In genomic region chr12:47316609-47317049, GRCh38 we compare ENCODE assay signal across 12 cellular contexts.
DNase-seq lines count a peak whose midpoint lies in the region; ATAC-seq, FAIRE-seq and TF ChIP-seq lines count a peak whose summit lies in the region.
"Had no signal": no experiment of that assay in that cellular context is flagged by ENCODE, and none has a peak within 500 bp of the region (broad histone marks: within the 10 kb centered on the region; RNA-seq: fewer than 3 reads in every experiment).

No MANE protein-coding gene starts in this region.

- peak overlapping the region in 6 of 10 donors; percentile 19 to 74 (median 52) for H3K4me3 Mint-ChIP-seq in naive thymus-derived CD4-positive, alpha-beta T cell
- H3K4me3 Mint-ChIP-seq: endodermal cell had no signal

- peaks cover 24 to 58% (median 50%) of the 10 kb centered on the region in 7 donors for H3K4me1 Mint-ChIP-seq in naive thymus-derived CD4-positive, alpha-beta T cell
- H3K4me1 Mint-ChIP-seq: endodermal cell had no signal

- H3K27me3 ChIP-seq in BLaER1 treated with 17β-estradiol and CSF1 and Interleukin-3, amounts not matched to agents 10 nM and 100 nM: no peaks in the 10 kb centered on the region
- no peaks in the 10 kb centered on the region for H3K27me3 ChIP-seq in naive thymus-derived CD4-positive, alpha-beta T cell (ENCODE audit: control insufficient read depth in 2 of 2, insufficient read depth in 2 of 2, low read length in 2 of 2)

- H3K4me1 ChIP-seq in BLaER1 treated with 17β-estradiol and CSF1 and Interleukin-3, amounts not matched to agents 10 nM and 100 nM: peaks cover 16 to 87% (median 27%) of the 10 kb centered on the region in 10 experiments
- H3K4me1 ChIP-seq in naive thymus-derived CD4-positive, alpha-beta T cell (ENCODE audit: control insufficient read depth in 2 of 2, insufficient read depth in 2 of 2, low read length in 2 of 2): peaks cover 0 to 26% of the 10 kb centered on the region in 2 donors

- intact Hi-C loops in naive thymus-derived CD4-positive, alpha-beta T cell (cut with micrococcal nuclease): loop anchor here in 1 of 2 donors (2.0 kb wide), 1 partner anchor 44 kb away; no protein-coding TSS in a partner anchor

- H3K36me3 Mint-ChIP-seq in naive thymus-derived CD4-positive, alpha-beta T cell: peaks cover under 1 to 10% (median 5%) of the 10 kb centered on the region in 5 donors

- no peak for FAIRE-seq in GM12891 (lab: Jason Lieb, UNC)

- H3K9me3 ChIP-seq in BLaER1 treated with 17β-estradiol and CSF1 and Interleukin-3, amounts not matched to agents 10 nM and 100 nM (replicated peaks in 1 of 11): 0 out of 22 replicates have a peak, but pooled peaks cover 0 to 6% (median 0%) of the 10 kb centered on the region in 11 experiments
- no peaks in the 10 kb centered on the region for H3K9me3 ChIP-seq in naive thymus-derived CD4-positive, alpha-beta T cell (ENCODE audit: control insufficient read depth in 2 of 3, low read length in 3 of 3)

- no peak overlapping the region for H3K4me3 ChIP-seq in BLaER1 treated with 17β-estradiol and CSF1 and Interleukin-3, amounts not matched to agents 10 nM and 100 nM
- no peak overlapping the region for H3K4me3 ChIP-seq in LNCaP clone FGC (ENCODE audit: low read depth, low read length)
- H3K4me3 ChIP-seq in naive thymus-derived CD4-positive, alpha-beta T cell (ENCODE audit: low read length): peak overlapping the region; percentile 20

- peaks cover 0 to 6% (median 1%) of the 10 kb centered on the region in 11 donors for H3K9me3 Mint-ChIP-seq in naive thymus-derived CD4-positive, alpha-beta T cell
- H3K9me3 Mint-ChIP-seq: endodermal cell had no signal

- no peak for TF ChIP-seq POLR2A in GM12891 (IDR thresholded peaks at IDR 0.05; ENCODE audit: low read depth, low read length)

- POLR2A ChIA-PET in naive thymus-derived CD4-positive, alpha-beta T cell (lab: Charles Lee): interaction anchor here (1.3 kb wide), 1 partner anchor 46 kb away, joined by 3 read pairs; no protein-coding TSS in a partner anchor

- peak overlapping the region in 4 of 9 donors; percentile 6 to 56 (median 33) for H3K27ac Mint-ChIP-seq in naive thymus-derived CD4-positive, alpha-beta T cell
- H3K27ac Mint-ChIP-seq: endodermal cell had no signal

- peak overlapping the region in 4 of 11 experiments; percentile 3 to 73 (median 63); a peak in 2 of 22 replicates for H3K27ac ChIP-seq in BLaER1 treated with 17β-estradiol and CSF1 and Interleukin-3, amounts not matched to agents 10 nM and 100 nM
- H3K27ac ChIP-seq in naive thymus-derived CD4-positive, alpha-beta T cell (ENCODE audit: low read depth, low read length): no peak overlapping the region

- H3K27me3 Mint-ChIP-seq in naive thymus-derived CD4-positive, alpha-beta T cell: no peaks in the 10 kb centered on the region

- H3K4me2 ChIP-seq in BLaER1 treated with 17β-estradiol and CSF1 and Interleukin-3, amounts not matched to agents 10 nM and 100 nM: peak overlapping the region; percentile 43 to 88 (median 60); a peak in 18 of 22 replicates

- DNase-seq in LNCaP clone FGC (ENCODE audit: low read depth) (peak; percentile 36), dermis blood vessel endothelial cell (peak; percentile 79), GM12891 (ENCODE audit: insufficient read length, low spot score) (no peak), UCSD-AML1 (lab: John Stamatoyannopoulos, UW; ENCODE audit: unreplicated experiment) (no peak)
- DNase-seq in naive thymus-derived CD4-positive, alpha-beta T cell: no peak
- DNase-seq: activated T-cell treated with anti-CD3 and anti-CD28 coated beads, Interleukin-2, amount 50 U/mL, for 4 hours; endodermal cell; hypothalamus; mesenchymal stem cell had no signal

- ATAC-seq in naive thymus-derived CD4-positive, alpha-beta T cell: no peak
- ATAC-seq in HG02981 (IDR thresholded peaks at IDR 0.05; ENCODE audit: unreplicated experiment) (no peak), esophagus mucosa (no peak)
- ATAC-seq: activated T-cell treated with anti-CD3 and anti-CD28 coated beads, Interleukin-2, amount 50 U/mL, for 4 hours had no signal

- CTCF ChIA-PET in naive thymus-derived CD4-positive, alpha-beta T cell (lab: Charles Lee): interaction anchor here (0.5 kb wide), 1 partner anchor 89 kb away, joined by 3 read pairs; no protein-coding TSS in a partner anchor

- no peaks in the 10 kb centered on the region for H3K36me3 ChIP-seq in BLaER1 treated with 17β-estradiol and CSF1 and Interleukin-3, amounts not matched to agents 10 nM and 100 nM
- H3K36me3 ChIP-seq in naive thymus-derived CD4-positive, alpha-beta T cell (ENCODE audit: control insufficient read depth in 2 of 3, insufficient read depth in 3 of 3, low read length in 3 of 3): no peaks in the 10 kb centered on the region

- no peak for TF ChIP-seq CTCF in LNCaP clone FGC (IDR thresholded peaks at IDR 0.05; ENCODE audit: control insufficient read depth, extremely low read depth, insufficient read depth)

- no peak overlapping the region for H3K9ac ChIP-seq in BLaER1 treated with 17β-estradiol and CSF1 and Interleukin-3, amounts not matched to agents 10 nM and 100 nM

- no peaks in the 10 kb centered on the region for H4K20me1 ChIP-seq in BLaER1 treated with 17β-estradiol and CSF1 and Interleukin-3, amounts not matched to agents 10 nM and 100 nM

TF ChIP-seq in GM12891, 5 proteins besides CTCF, POLR2A, EP300 and RAD21:
- TF ChIP-seq PAX5 (IDR thresholded peaks at IDR 0.05; ENCODE audit: insufficient read depth, low read length, severe bottlenecking): no peak
- TF ChIP-seq POU2F2 (IDR thresholded peaks at IDR 0.05; ENCODE audit: low read depth, low read length): no peak
- no peak for TF ChIP-seq POLR2AphosphoS5 (IDR thresholded peaks at IDR 0.05; ENCODE audit: low read depth, low read length)
- no peak for TF ChIP-seq SPI1 (IDR thresholded peaks at IDR 0.05; ENCODE audit: low read depth, low read length)
- TF ChIP-seq TAF1 (IDR thresholded peaks at IDR 0.05; ENCODE audit: low read depth, low read length): no peak

Comparison
In these comparisons a context has a peak if more than half of its experiments do, and no peak if none do; other contexts are left out.
1. DNase-seq: peak in LNCaP clone FGC (single experiment) and dermis blood vessel endothelial cell (single experiment); none in naive thymus-derived CD4-positive, alpha-beta T cell (0 of 9), GM12891 (single experiment) and UCSD-AML1 (single experiment).